In genomic region chr5:174310243-174310642, GRCh38 we compare ENCODE assay signal across 23 cellular contexts.
"Had no signal": no experiment of that assay in that cellular context is flagged by ENCODE, and none has a peak within 500 bp of the region (broad histone marks: within the 10 kb centered on the region; RNA-seq: fewer than 3 reads in every experiment).

No MANE protein-coding gene starts in this region.

- H3K27ac Mint-ChIP-seq: activated naive CD4-positive, alpha-beta T cell treated with anti-CD3 and anti-CD28 coated beads, Interleukin-2, amount 50 U/mL, for 24 hours; activated naive CD8-positive, alpha-beta T cell treated with anti-CD3 and anti-CD28 coated beads, Interleukin-2, amount 50 U/mL, for 24 hours; activated T-helper 1 cell treated with anti-CD3 and anti-CD28 coated beads, Interleukin-12 subunit alpha, Interleukin-12 subunit beta, Interleukin-2, Interleukin-4 antibody, amounts not matched to agents 30 ng/mL and 10 ng/mL and 1 ng/mL, durations not matched to agents 14 hours and 24 hours and 36 hours; effector memory CD8-positive, alpha-beta T cell; stimulated activated effector memory CD8-positive, alpha-beta T cell treated with anti-CD3 and anti-CD28 coated beads, Interleukin-12 subunit alpha, Interleukin-12 subunit beta, amount 100 ng/mL, for 72 hours; stimulated activated naive CD8-positive, alpha-beta T cell treated with anti-CD3 and anti-CD28 coated beads, Interleukin-15, Interleukin-2, amounts not matched to agents 100 ng/mL and 50 ng/mL, for 24 hours had no signal

- H3K36me3 Mint-ChIP-seq: activated naive CD4-positive, alpha-beta T cell treated with anti-CD3 and anti-CD28 coated beads, Interleukin-2, amount 50 U/mL, for 24 hours; stimulated activated effector memory CD8-positive, alpha-beta T cell treated with anti-CD3 and anti-CD28 coated beads, Interleukin-12 subunit alpha, Interleukin-12 subunit beta, amount 100 ng/mL, for 72 hours had no signal

- H3K27ac ChIP-seq: heart right ventricle, left ventricle myocardium inferior, right lobe of liver, SK-N-MC, thoracic aorta, uterus, VCaP had no signal

- H3K9me3 Mint-ChIP-seq: activated naive CD4-positive, alpha-beta T cell treated with anti-CD3 and anti-CD28 coated beads, Interleukin-2, amount 50 U/mL, for 24 hours; activated naive CD8-positive, alpha-beta T cell treated with anti-CD3 and anti-CD28 coated beads, Interleukin-2, amount 50 U/mL, for 24 hours; activated T-helper 1 cell treated with anti-CD3 and anti-CD28 coated beads, Interleukin-12 subunit alpha, Interleukin-12 subunit beta, Interleukin-2, Interleukin-4 antibody, amounts not matched to agents 30 ng/mL and 10 ng/mL and 1 ng/mL, durations not matched to agents 14 hours and 24 hours and 36 hours; neural crest cell; stimulated activated effector memory CD8-positive, alpha-beta T cell treated with anti-CD3 and anti-CD28 coated beads, Interleukin-12 subunit alpha, Interleukin-12 subunit beta, amount 100 ng/mL, for 72 hours; stimulated activated naive CD8-positive, alpha-beta T cell treated with anti-CD3 and anti-CD28 coated beads, Interleukin-15, Interleukin-2, amounts not matched to agents 100 ng/mL and 50 ng/mL, for 24 hours had no signal

- H3K4me1 Mint-ChIP-seq: activated naive CD4-positive, alpha-beta T cell treated with anti-CD3 and anti-CD28 coated beads, Interleukin-2, amount 50 U/mL, for 24 hours; stimulated activated effector memory CD8-positive, alpha-beta T cell treated with anti-CD3 and anti-CD28 coated beads, Interleukin-12 subunit alpha, Interleukin-12 subunit beta, amount 100 ng/mL, for 72 hours had no signal

- H3K27me3 ChIP-seq: right lobe of liver, uterus had no signal

- H3K36me3 ChIP-seq: heart right ventricle, left ventricle myocardium inferior, right lobe of liver, thoracic aorta, uterus had no signal

- DNase-seq: activated CD4-positive, alpha-beta T cell treated with anti-CD3 and anti-CD28 coated beads for 4 hours; activated CD4-positive, alpha-beta T cell treated with anti-CD3 and anti-CD28 coated beads, Interleukin-2, amount 50 U/mL, for 4 hours; activated naive CD8-positive, alpha-beta T cell treated with anti-CD3 and anti-CD28 coated beads, Interleukin-2, amount 50 U/mL, for 24 hours; activated T-cell treated with anti-CD3 and anti-CD28 coated beads, Interleukin-2, amount 50 U/mL, for 1 hour; effector memory CD8-positive, alpha-beta T cell; heart right ventricle; left ventricle myocardium inferior; midbrain; right lobe of liver; small intestine; stimulated activated CD4-positive, alpha-beta T cell treated with anti-CD3 and anti-CD28 coated beads, Interleukin-4, amount 100 ng/mL, for 24 hours; T-helper 9 cell; trophoblast cell; uterus had no signal

- H3K4me3 Mint-ChIP-seq: activated naive CD4-positive, alpha-beta T cell treated with anti-CD3 and anti-CD28 coated beads, Interleukin-2, amount 50 U/mL, for 24 hours; activated naive CD8-positive, alpha-beta T cell treated with anti-CD3 and anti-CD28 coated beads, Interleukin-2, amount 50 U/mL, for 24 hours; stimulated activated effector memory CD8-positive, alpha-beta T cell treated with anti-CD3 and anti-CD28 coated beads, Interleukin-12 subunit alpha, Interleukin-12 subunit beta, amount 100 ng/mL, for 72 hours; stimulated activated naive CD8-positive, alpha-beta T cell treated with anti-CD3 and anti-CD28 coated beads, Interleukin-15, Interleukin-2, amounts not matched to agents 100 ng/mL and 50 ng/mL, for 24 hours had no signal

- H3K4me3 ChIP-seq: heart right ventricle, left ventricle myocardium inferior, right lobe of liver, SK-N-MC, thoracic aorta, uterus had no signal

- H3K4me1 ChIP-seq: right lobe of liver, uterus had no signal

- H3K9me3 ChIP-seq: heart right ventricle, left ventricle myocardium inferior, right lobe of liver, thoracic aorta, uterus had no signal

- ATAC-seq: activated naive CD8-positive, alpha-beta T cell treated with anti-CD3 and anti-CD28 coated beads, Interleukin-2, amount 50 U/mL, for 24 hours; effector memory CD8-positive, alpha-beta T cell; heart right ventricle; naive thymus-derived CD4-positive, alpha-beta T cell; right lobe of liver; stimulated activated effector memory CD8-positive, alpha-beta T cell treated with anti-CD3 and anti-CD28 coated beads, Interleukin-12 subunit alpha, Interleukin-12 subunit beta, amount 100 ng/mL, for 72 hours had no signal
